ENCODE assay signal across 14 cellular contexts in genomic region chr1:184940226-184940625, GRCh38.
"Had no signal": no experiment of that assay in that cellular context is flagged by ENCODE, and none has a peak within 500 bp of the region (broad histone marks: within the 10 kb centered on the region; RNA-seq: fewer than 3 reads in every experiment).

No MANE protein-coding gene starts in this region.

- FAIRE-seq: kidney, pancreas had no signal

- H2AFZ ChIP-seq: neural progenitor cell had no signal

- H3K9me3 ChIP-seq: esophagus squamous epithelium, gastrocnemius medialis, heart right ventricle, pancreas, stomach had no signal

- H3K27ac Mint-ChIP-seq: activated CD4-positive, alpha-beta T cell treated with anti-CD3 and anti-CD28 coated beads for 36 hours; activated CD8-positive, alpha-beta T cell treated with anti-CD3 and anti-CD28 coated beads for 36 hours; neural progenitor cell; T-cell had no signal

- H3K4me2 ChIP-seq: neural progenitor cell had no signal

- H3K27ac ChIP-seq: esophagus squamous epithelium, gastrocnemius medialis, neural progenitor cell, pancreas, stomach, WERI-Rb-1 had no signal

- H3K4me3 ChIP-seq: esophagus squamous epithelium, gastrocnemius medialis, heart right ventricle, neural progenitor cell, pancreas, stomach had no signal

- H3K9ac ChIP-seq: neural progenitor cell had no signal

- H3K4me1 ChIP-seq: neural progenitor cell had no signal

- H3K4me3 Mint-ChIP-seq: activated CD4-positive, alpha-beta T cell treated with anti-CD3 and anti-CD28 coated beads for 36 hours; activated CD8-positive, alpha-beta T cell treated with anti-CD3 and anti-CD28 coated beads for 36 hours; activated T-cell treated with anti-CD3 and anti-CD28 coated beads, Interleukin-2, amount 50 U/mL, for 72 hours; neural progenitor cell; T-cell had no signal

- H3K27me3 ChIP-seq: esophagus squamous epithelium, gastrocnemius medialis, heart right ventricle, neural progenitor cell, pancreas, stomach had no signal

- H3K27me3 Mint-ChIP-seq: activated CD4-positive, alpha-beta T cell treated with anti-CD3 and anti-CD28 coated beads for 36 hours; T-cell had no signal

- DNase-seq: activated CD4-positive, alpha-beta T cell treated with anti-CD3 and anti-CD28 coated beads for 36 hours; activated CD8-positive, alpha-beta memory T cell treated with anti-CD3 and anti-CD28 coated beads, Interleukin-2, amount 50 U/mL, for 4 hours; activated CD8-positive, alpha-beta T cell treated with anti-CD3 and anti-CD28 coated beads for 36 hours; activated T-cell treated with anti-CD3 and anti-CD28 coated beads, Interleukin-2, amount 50 U/mL, for 72 hours; esophagus squamous epithelium; gastrocnemius medialis; heart right ventricle; kidney; left ventricle myocardium superior; pancreas; stomach; T-cell; WERI-Rb-1 had no signal

- H3K9me3 Mint-ChIP-seq: activated CD8-positive, alpha-beta T cell treated with anti-CD3 and anti-CD28 coated beads for 36 hours; neural progenitor cell; T-cell had no signal

- H3K36me3 Mint-ChIP-seq: neural progenitor cell had no signal

- H3K36me3 ChIP-seq: esophagus squamous epithelium, gastrocnemius medialis, neural progenitor cell, pancreas, WERI-Rb-1 had no signal

- ATAC-seq: activated CD4-positive, alpha-beta T cell treated with anti-CD3 and anti-CD28 coated beads for 36 hours; activated CD8-positive, alpha-beta T cell treated with anti-CD3 and anti-CD28 coated beads for 36 hours; activated T-cell treated with anti-CD3 and anti-CD28 coated beads, Interleukin-2, amount 50 U/mL, for 72 hours; gastrocnemius medialis; heart right ventricle; T-cell had no signal
